In genomic region chr12:14696-15095, GRCh38 we compare ENCODE assay signal across 2 cellular contexts. TPM values are rescaled to one million over a fixed set of nuclear protein-coding genes. Genes with fewer than 3 reads are reported as not detected.
"Had no signal": no experiment of that assay in that cellular context is flagged by ENCODE, and none has a peak within 500 bp of the region (broad histone marks: within the 10 kb centered on the region; RNA-seq: fewer than 3 reads in every experiment).

No MANE protein-coding gene starts in this region.

RNA-seq across cellular contexts. Expression of gene IQSEC3, which starts 51.9 kb away (rescaled TPM):
- total RNA-seq: G401, GM12878 had no signal
- polyA plus RNA-seq: GM12878 had no signal
